In the genomic region with DNA sequence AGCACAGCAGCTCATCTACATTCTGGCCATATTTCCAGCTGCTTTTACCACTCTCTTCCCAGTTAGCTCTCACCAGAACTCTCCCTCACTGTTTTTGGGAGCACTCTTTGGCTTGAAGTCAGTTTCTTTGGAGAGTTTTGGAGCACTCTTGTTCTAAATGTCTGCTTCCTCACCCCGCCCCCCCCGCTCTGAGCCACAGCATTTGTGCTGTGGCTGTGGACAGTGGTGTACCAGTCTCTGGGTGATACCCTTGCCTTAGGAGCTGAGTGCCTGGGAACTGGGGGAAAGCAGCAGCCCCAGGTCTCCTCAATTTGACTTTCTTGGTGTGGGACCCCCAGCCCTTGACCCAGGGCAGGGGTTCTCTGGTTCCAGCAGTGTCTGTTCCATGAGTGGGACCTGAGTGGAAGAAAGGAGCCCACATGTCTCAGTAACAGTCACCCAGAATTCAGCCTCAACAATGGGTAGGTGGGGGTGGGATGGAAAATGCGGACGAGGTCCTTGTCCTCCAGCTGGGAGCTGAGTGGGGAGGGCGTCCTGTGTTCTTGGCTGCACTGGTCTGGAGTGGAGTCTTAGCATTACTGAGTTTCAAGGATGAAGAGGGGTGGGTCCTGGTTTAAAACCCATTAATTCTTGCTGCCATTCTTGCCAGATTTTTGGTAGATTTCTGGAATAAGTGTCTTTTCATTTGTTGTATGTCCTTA, we compare ENCODE assay signal across 17 cellular contexts. TPM values are rescaled to one million over a fixed set of nuclear protein-coding genes. Genes with fewer than 3 reads are reported as not detected.
A peak's percentile ranks its signal among the peaks of the same experiment; 100 is the strongest.
DNase-seq lines count a peak whose midpoint lies in the region; ATAC-seq and TF ChIP-seq lines count a peak whose summit lies in the region.
"Had no signal": no experiment of that assay in that cellular context is flagged by ENCODE, and none has a peak within 500 bp of the region (broad histone marks: within the 10 kb centered on the region; RNA-seq: fewer than 3 reads in every experiment).

No MANE protein-coding gene starts in this region.

- H3K4me3 Mint-ChIP-seq in activated CD4-positive, alpha-beta T cell treated with anti-CD3 and anti-CD28 coated beads, Interleukin-2, amount 10 ng/mL, durations not matched to agents 24 days and 14 days: no peak overlapping the region
- H3K4me3 Mint-ChIP-seq in T-helper 17 cell: peak overlapping the region; percentile 25
- H3K4me3 Mint-ChIP-seq in stimulated activated effector memory CD8-positive, alpha-beta T cell treated with anti-CD3 and anti-CD28 coated beads, Interleukin-12 subunit alpha, Interleukin-12 subunit beta, amount 100 ng/mL, for 72 hours: peak overlapping the region; percentile 29

- H3K9me3 Mint-ChIP-seq in activated CD4-positive, alpha-beta T cell treated with anti-CD3 and anti-CD28 coated beads, Interleukin-2, amount 10 ng/mL, durations not matched to agents 24 days and 14 days: peaks cover 6% of the 10 kb centered on the region
- no peaks in the 10 kb centered on the region for H3K9me3 Mint-ChIP-seq in stimulated activated effector memory CD8-positive, alpha-beta T cell treated with anti-CD3 and anti-CD28 coated beads, Interleukin-12 subunit alpha, Interleukin-12 subunit beta, amount 100 ng/mL, for 72 hours

- H3K9me3 ChIP-seq in T-helper 17 cell (ENCODE audit: control insufficient read depth, low read length, poor library complexity, severe bottlenecking) (no peaks in the 10 kb centered on the region), iPS-20b (ENCODE audit: insufficient read depth, low read depth, low read length) (no peaks in the 10 kb centered on the region), heart left ventricle (peaks cover 0 to 14% (median 0%) of the 10 kb centered on the region in 12 donors), testis (no peaks in the 10 kb centered on the region)

- H3K4me3 ChIP-seq in iPS-20b (ENCODE audit: low read length) (no peak overlapping the region), heart left ventricle (no peak overlapping the region), testis (no peak overlapping the region)
- H3K4me3 ChIP-seq: GM12878 had no signal

- peak overlapping the region; percentile 49 for H3K27ac Mint-ChIP-seq in activated CD4-positive, alpha-beta T cell treated with anti-CD3 and anti-CD28 coated beads, Interleukin-2, amount 10 ng/mL, durations not matched to agents 24 days and 14 days
- H3K27ac Mint-ChIP-seq in T-helper 17 cell: peak overlapping the region; percentile 0
- H3K27ac Mint-ChIP-seq in stimulated activated effector memory CD8-positive, alpha-beta T cell treated with anti-CD3 and anti-CD28 coated beads, Interleukin-12 subunit alpha, Interleukin-12 subunit beta, amount 100 ng/mL, for 72 hours: peak overlapping the region; percentile 46

- peak; percentile 26 for DNase-seq in activated CD4-positive, alpha-beta T cell treated with anti-CD3 and anti-CD28 coated beads, Interleukin-2, amount 10 ng/mL, durations not matched to agents 24 days and 14 days
- no peak for DNase-seq in activated CD4-positive, alpha-beta T cell treated with anti-CD3 and anti-CD28 coated beads, Interleukin-2, amount 50 U/mL, for 48 hours
- no peak for DNase-seq in T-helper 17 cell
- DNase-seq in stimulated activated effector memory CD8-positive, alpha-beta T cell treated with anti-CD3 and anti-CD28 coated beads, Interleukin-12 subunit alpha, Interleukin-12 subunit beta, amount 100 ng/mL, for 72 hours (ENCODE audit: low spot score in 2 of 2): no peak
- no peak for DNase-seq in A172 (ENCODE audit: low spot score)
- DNase-seq in heart left ventricle: no peak
- DNase-seq in testis: no peak
- DNase-seq: IMR-90, Kasumi-1, NCI-H1417, NCI-H1930, NCI-H2171, NCI-H446 treated with DMSO at 0.1 percent for 48 hours, NCI-H774 had no signal

- TF ChIP-seq POLR2A in heart left ventricle (IDR thresholded peaks at IDR 0.05) (no peak), testis (IDR thresholded peaks at IDR 0.05) (no peak)

- no peak for ATAC-seq in T-helper 17 cell
- no peak for ATAC-seq in stimulated activated effector memory CD8-positive, alpha-beta T cell treated with anti-CD3 and anti-CD28 coated beads, Interleukin-12 subunit alpha, Interleukin-12 subunit beta, amount 100 ng/mL, for 72 hours
- ATAC-seq in heart left ventricle: no peak
- ATAC-seq: GM12878 had no signal

- H3K4me1 ChIP-seq in iPS-20b (ENCODE audit: insufficient read depth, low read length) (peaks cover 8% of the 10 kb centered on the region; the same call in 1 of the 2 replicates), heart left ventricle (peaks cover 0 to 84% (median 31%) of the 10 kb centered on the region in 12 donors), testis (peaks cover 4% of the 10 kb centered on the region)

- no peaks in the 10 kb centered on the region for H3K27me3 ChIP-seq in iPS-20b (ENCODE audit: insufficient read depth, low read length)
- H3K27me3 ChIP-seq in heart left ventricle: no peaks in the 10 kb centered on the region
- no peaks in the 10 kb centered on the region for H3K27me3 ChIP-seq in testis

- peak overlapping the region; percentile 1 for H3K27ac ChIP-seq in iPS-20b (ENCODE audit: low read length)
- H3K27ac ChIP-seq in heart left ventricle: no peak overlapping the region
- H3K27ac ChIP-seq in testis: no peak overlapping the region
- H3K27ac ChIP-seq: 22Rv1 had no signal

- H3K36me3 ChIP-seq in iPS-20b (ENCODE audit: insufficient read depth, low read depth, low read length) (peaks cover 18% of the 10 kb centered on the region; the same call in 1 of the 2 replicates), heart left ventricle (peaks cover 0 to 24% (median 16%) of the 10 kb centered on the region in 9 donors), testis (ENCODE audit: low read depth, missing control alignments) (no peaks in the 10 kb centered on the region)

- peaks cover 32% of the 10 kb centered on the region for H3K36me3 Mint-ChIP-seq in activated CD4-positive, alpha-beta T cell treated with anti-CD3 and anti-CD28 coated beads, Interleukin-2, amount 10 ng/mL, durations not matched to agents 24 days and 14 days (ENCODE audit: low read depth)
- H3K36me3 Mint-ChIP-seq in T-helper 17 cell (ENCODE audit: low read depth): peaks cover 3% of the 10 kb centered on the region
- peaks cover 35% of the 10 kb centered on the region for H3K36me3 Mint-ChIP-seq in stimulated activated effector memory CD8-positive, alpha-beta T cell treated with anti-CD3 and anti-CD28 coated beads, Interleukin-12 subunit alpha, Interleukin-12 subunit beta, amount 100 ng/mL, for 72 hours

- TF ChIP-seq CTCF in heart left ventricle (IDR thresholded peaks at IDR 0.05) (no peak), testis (IDR thresholded peaks at IDR 0.05) (no peak)

- no peaks in the 10 kb centered on the region for H3K27me3 Mint-ChIP-seq in activated CD4-positive, alpha-beta T cell treated with anti-CD3 and anti-CD28 coated beads, Interleukin-2, amount 10 ng/mL, durations not matched to agents 24 days and 14 days
- no peaks in the 10 kb centered on the region for H3K27me3 Mint-ChIP-seq in T-helper 17 cell

- H3K9ac ChIP-seq in iPS-20b (ENCODE audit: low read depth, low read length): no peak overlapping the region

- intact Hi-C loops in activated CD4-positive, alpha-beta T cell treated with anti-CD3 and anti-CD28 coated beads, Interleukin-2, amount 10 ng/mL, durations not matched to agents 24 days and 14 days (cut with micrococcal nuclease): loop anchor here (5.0 kb wide), 1 partner anchor 40 kb away; no protein-coding TSS in a partner anchor
- intact Hi-C loops in heart left ventricle (cut with DNase I): no loop called here
- intact Hi-C loops in testis (cut with DNase I; ENCODE audit: low total_unique reads): no loop called here

- H3K4me1 Mint-ChIP-seq in activated CD4-positive, alpha-beta T cell treated with anti-CD3 and anti-CD28 coated beads, Interleukin-2, amount 10 ng/mL, durations not matched to agents 24 days and 14 days: peaks cover 45% of the 10 kb centered on the region
- peaks cover 47% of the 10 kb centered on the region for H3K4me1 Mint-ChIP-seq in T-helper 17 cell
- peaks cover 76% of the 10 kb centered on the region for H3K4me1 Mint-ChIP-seq in stimulated activated effector memory CD8-positive, alpha-beta T cell treated with anti-CD3 and anti-CD28 coated beads, Interleukin-12 subunit alpha, Interleukin-12 subunit beta, amount 100 ng/mL, for 72 hours

- 78 to 88% (median 87%) methylated on average over 5 of the region's 5 CpGs for WGBS in heart left ventricle, 4 donors
- 91 to 93% methylated on average over 5 of the region's 5 CpGs for WGBS in testis, 2 donors

RNA-seq across cellular contexts. Expression of a gene that starts 18.0 kb away (rescaled TPM):
- total RNA-seq in activated CD4-positive, alpha-beta T cell treated with anti-CD3 and anti-CD28 coated beads, Interleukin-2, amount 10 ng/mL, durations not matched to agents 24 days and 14 days: 77.2 and 79.5 TPM in 2 replicates
- total RNA-seq in T-helper 17 cell (100 to 1,000 TPM; 135 to 178 TPM), heart left ventricle (10 to 100 TPM; 13.1 to 40.8 (median 35.8) TPM), testis (100 to 1,000 TPM in 1 of 2 donors, 10 to 100 TPM in 1; 93.4 to 104 TPM)
- 17.0 and 18.6 TPM in 2 replicates for total RNA-seq in A172 (2014; rRNA removed; shearing (Covaris generic))
- polyA plus RNA-seq in heart left ventricle (10 to 100 TPM; 15.8 to 20.0 TPM), testis (ENCODE audit: insufficient read depth, low read depth, low replicate concordance) (27.3 TPM)
